2 cellular contexts compared by ENCODE assay signal in genomic region chr1:200916681-200917080, GRCh38.
TF ChIP-seq lines count a peak whose summit lies in the region.

No MANE protein-coding gene starts in this region.

TF ChIP-seq in HepG2, 621 proteins besides CTCF, POLR2A, EP300 and RAD21:
- peak; percentile 7; the same call in 1 of the 2 replicates for TF ChIP-seq ZNF687 (CRISPR knock-in tag; IDR thresholded peaks at IDR 0.05)
- no peak for TF ChIP-seq GZF1 (CRISPR knock-in tag; IDR thresholded peaks at IDR 0.05)
TF ChIP-seq in HepG2: peak in this region for 1.

TF ChIP-seq in H1, 55 proteins besides CTCF, POLR2A, EP300 and RAD21:
- TF ChIP-seq USF2 (IDR thresholded peaks at IDR 0.05; ENCODE audit: low read length) (no peak), KDM5A (IDR thresholded peaks at IDR 0.05; ENCODE audit: low read length) (no peak), CHD2 (IDR thresholded peaks at IDR 0.05; ENCODE audit: low read length) (no peak), POU5F1 (IDR thresholded peaks at IDR 0.05; ENCODE audit: low read depth, low read length) (no peak), E2F6 (IDR thresholded peaks at IDR 0.05) (no peak), PHF8 (conservative IDR thresholded peaks at IDR 0.05; ENCODE audit: low read depth, low read length) (0 out of 2 replicates have a peak, but pooled peaks have one; percentile 2)
